ENCODE assay signal across 14 cellular contexts in the genomic region with DNA sequence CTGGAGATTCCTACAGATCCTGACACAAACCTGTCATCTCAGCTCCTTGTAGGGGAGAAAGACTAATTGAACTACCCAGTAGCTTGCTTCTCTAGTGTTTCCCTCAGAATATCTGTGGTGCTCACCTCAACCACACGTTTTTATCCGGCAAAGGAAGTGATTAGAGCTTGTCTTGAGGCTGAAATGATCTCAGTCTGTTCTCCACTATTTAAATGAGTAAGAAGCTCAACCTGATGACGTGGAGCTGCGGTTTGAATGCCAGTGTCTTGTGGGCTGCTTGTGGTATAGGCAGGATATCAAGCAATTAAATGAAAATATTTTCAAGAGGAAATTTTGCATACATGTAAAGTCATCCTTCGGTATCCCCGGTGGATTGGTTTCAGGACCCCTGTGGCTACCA.
A peak's percentile ranks its signal among the peaks of the same experiment; 100 is the strongest.
DNase-seq lines count a peak whose midpoint lies in the region; ATAC-seq and TF ChIP-seq lines count a peak whose summit lies in the region.
"Had no signal": no experiment of that assay in that cellular context is flagged by ENCODE, and none has a peak within 500 bp of the region (broad histone marks: within the 10 kb centered on the region; RNA-seq: fewer than 3 reads in every experiment).

No MANE protein-coding gene starts in this region.

- H3K27ac ChIP-seq in MM.1S (ENCODE audit: low read length): no peak overlapping the region
- H3K27ac ChIP-seq in Peyer's patch: no peak overlapping the region
- H3K27ac ChIP-seq: psoas muscle had no signal

- no peaks in the 10 kb centered on the region for H3K9me3 Mint-ChIP-seq in activated CD4-positive, alpha-beta memory T cell treated with anti-CD3 and anti-CD28 coated beads, Interleukin-2, amount 10 ng/mL, durations not matched to agents 7 days and 5 days
- H3K9me3 Mint-ChIP-seq in stimulated activated effector memory CD8-positive, alpha-beta T cell treated with anti-CD3 and anti-CD28 coated beads, Interleukin-12 subunit alpha, Interleukin-12 subunit beta, amount 100 ng/mL, for 72 hours: peaks cover 3% of the 10 kb centered on the region
- H3K9me3 Mint-ChIP-seq: dendritic cell treated with granulocyte-macrophage colony-stimulating factor and Interleukin-4, amounts not matched to agents 40 ng/mL and 50 ng/mL, for 4 days; stimulated activated naive CD8-positive, alpha-beta T cell treated with anti-CD3 and anti-CD28 coated beads, Interleukin-15, Interleukin-2, amounts not matched to agents 100 ng/mL and 50 ng/mL, for 24 hours; T-helper 2 cell treated with Interferon-gamma antibody and Interleukin-4, amounts not matched to agents 5 μg/mL and 100 μg/mL, for 36 hours had no signal

- no peak overlapping the region for H2AFZ ChIP-seq in MM.1S (ENCODE audit: low read length)

- no peaks in the 10 kb centered on the region for H3K27me3 Mint-ChIP-seq in activated CD4-positive, alpha-beta memory T cell treated with anti-CD3 and anti-CD28 coated beads, Interleukin-2, amount 10 ng/mL, durations not matched to agents 7 days and 5 days
- H3K27me3 Mint-ChIP-seq: dendritic cell treated with granulocyte-macrophage colony-stimulating factor and Interleukin-4, amounts not matched to agents 40 ng/mL and 50 ng/mL, for 4 days; stimulated activated naive CD8-positive, alpha-beta T cell treated with anti-CD3 and anti-CD28 coated beads, Interleukin-15, Interleukin-2, amounts not matched to agents 100 ng/mL and 50 ng/mL, for 24 hours had no signal

- CTCF ChIA-PET in activated CD4-positive, alpha-beta memory T cell treated with anti-CD3 and anti-CD28 coated beads, Interleukin-2, amount 10 ng/mL, durations not matched to agents 7 days and 5 days (lab: Charles Lee): no interaction called here

- no peak overlapping the region for H3K4me3 Mint-ChIP-seq in activated CD4-positive, alpha-beta memory T cell treated with anti-CD3 and anti-CD28 coated beads, Interleukin-2, amount 10 ng/mL, durations not matched to agents 7 days and 5 days
- no peak overlapping the region for H3K4me3 Mint-ChIP-seq in stimulated activated effector memory CD8-positive, alpha-beta T cell treated with anti-CD3 and anti-CD28 coated beads, Interleukin-12 subunit alpha, Interleukin-12 subunit beta, amount 100 ng/mL, for 72 hours
- H3K4me3 Mint-ChIP-seq: dendritic cell treated with granulocyte-macrophage colony-stimulating factor and Interleukin-4, amounts not matched to agents 40 ng/mL and 50 ng/mL, for 4 days; stimulated activated naive CD8-positive, alpha-beta T cell treated with anti-CD3 and anti-CD28 coated beads, Interleukin-15, Interleukin-2, amounts not matched to agents 100 ng/mL and 50 ng/mL, for 24 hours; T-helper 2 cell treated with Interferon-gamma antibody and Interleukin-4, amounts not matched to agents 5 μg/mL and 100 μg/mL, for 36 hours had no signal

- no peak overlapping the region for H3K27ac Mint-ChIP-seq in activated CD4-positive, alpha-beta memory T cell treated with anti-CD3 and anti-CD28 coated beads, Interleukin-2, amount 10 ng/mL, durations not matched to agents 7 days and 5 days
- H3K27ac Mint-ChIP-seq in stimulated activated effector memory CD8-positive, alpha-beta T cell treated with anti-CD3 and anti-CD28 coated beads, Interleukin-12 subunit alpha, Interleukin-12 subunit beta, amount 100 ng/mL, for 72 hours: no peak overlapping the region
- H3K27ac Mint-ChIP-seq: dendritic cell treated with granulocyte-macrophage colony-stimulating factor and Interleukin-4, amounts not matched to agents 40 ng/mL and 50 ng/mL, for 4 days; stimulated activated naive CD8-positive, alpha-beta T cell treated with anti-CD3 and anti-CD28 coated beads, Interleukin-15, Interleukin-2, amounts not matched to agents 100 ng/mL and 50 ng/mL, for 24 hours; T-helper 2 cell treated with Interferon-gamma antibody and Interleukin-4, amounts not matched to agents 5 μg/mL and 100 μg/mL, for 36 hours had no signal

- H3K4me1 ChIP-seq in MM.1S (ENCODE audit: low read length): no peaks in the 10 kb centered on the region
- H3K4me1 ChIP-seq in Peyer's patch: no peaks in the 10 kb centered on the region
- H3K4me1 ChIP-seq: psoas muscle had no signal

- H3F3A ChIP-seq in MM.1S (ENCODE audit: insufficient read depth, low read length): no peaks in the 10 kb centered on the region

- no peaks in the 10 kb centered on the region for H4K20me1 ChIP-seq in MM.1S (ENCODE audit: insufficient read depth, low read length)

- peak; percentile 18 for DNase-seq in activated naive CD4-positive, alpha-beta T cell treated with Interleukin-2 at 50 U/mL for 16 hours
- no peak for DNase-seq in activated naive CD4-positive, alpha-beta T cell (lab: John Stamatoyannopoulos, UW)
- DNase-seq in MM.1S (peak; percentile 38), Peyer's patch (no peak)
- DNase-seq in activated CD4-positive, alpha-beta memory T cell treated with anti-CD3 and anti-CD28 coated beads, Interleukin-2, amount 10 ng/mL, durations not matched to agents 7 days and 5 days: peak; percentile 33
- DNase-seq in stimulated activated effector memory CD8-positive, alpha-beta T cell treated with anti-CD3 and anti-CD28 coated beads, Interleukin-12 subunit alpha, Interleukin-12 subunit beta, amount 100 ng/mL, for 72 hours (ENCODE audit: low spot score in 2 of 2): no peak
- DNase-seq: DMS79, NCI-H2029, psoas muscle had no signal

- no peaks in the 10 kb centered on the region for H3K36me3 ChIP-seq in MM.1S (replicated peaks; ENCODE audit: insufficient read depth, low read length)
- no peaks in the 10 kb centered on the region for H3K36me3 ChIP-seq in Peyer's patch

- H3K4me3 ChIP-seq in MM.1S (ENCODE audit: low read length) (no peak overlapping the region), Peyer's patch (no peak overlapping the region)
- H3K4me3 ChIP-seq: psoas muscle had no signal

- H3K4me2 ChIP-seq in MM.1S (ENCODE audit: low read depth, low read length): no peak overlapping the region

- H3K4me1 Mint-ChIP-seq in activated CD4-positive, alpha-beta memory T cell treated with anti-CD3 and anti-CD28 coated beads, Interleukin-2, amount 10 ng/mL, durations not matched to agents 7 days and 5 days: no peaks in the 10 kb centered on the region
- no peaks in the 10 kb centered on the region for H3K4me1 Mint-ChIP-seq in stimulated activated effector memory CD8-positive, alpha-beta T cell treated with anti-CD3 and anti-CD28 coated beads, Interleukin-12 subunit alpha, Interleukin-12 subunit beta, amount 100 ng/mL, for 72 hours

- H3K9ac ChIP-seq in MM.1S (ENCODE audit: low read length): no peak overlapping the region

- H3K27me3 ChIP-seq in MM.1S (replicated peaks; ENCODE audit: insufficient read depth, low read length): no peaks in the 10 kb centered on the region
- H3K27me3 ChIP-seq in Peyer's patch: no peaks in the 10 kb centered on the region

- TF ChIP-seq POLR2A in GM18505 (IDR thresholded peaks at IDR 0.05; ENCODE audit: borderline replicate concordance, extremely low read depth, insufficient read depth, insufficient read length) (no peak), Peyer's patch (IDR thresholded peaks at IDR 0.05) (no peak)

- POLR2A ChIA-PET in activated CD4-positive, alpha-beta memory T cell treated with anti-CD3 and anti-CD28 coated beads, Interleukin-2, amount 10 ng/mL, durations not matched to agents 7 days and 5 days (lab: Charles Lee): no interaction called here

- TF ChIP-seq CTCF in MM.1S (IDR thresholded peaks at IDR 0.05; ENCODE audit: low read length): no peak
- no peak for TF ChIP-seq CTCF in Peyer's patch (IDR thresholded peaks at IDR 0.05)

- no peaks in the 10 kb centered on the region; the same call in 1 of the 2 replicates for H3K9me2 ChIP-seq in MM.1S (replicated peaks; ENCODE audit: insufficient read depth, low read length)

- H3K79me2 ChIP-seq in MM.1S (ENCODE audit: low read length): no peaks in the 10 kb centered on the region

- H3K36me3 Mint-ChIP-seq in activated CD4-positive, alpha-beta memory T cell treated with anti-CD3 and anti-CD28 coated beads, Interleukin-2, amount 10 ng/mL, durations not matched to agents 7 days and 5 days (ENCODE audit: low read depth): no peaks in the 10 kb centered on the region
- no peaks in the 10 kb centered on the region for H3K36me3 Mint-ChIP-seq in stimulated activated effector memory CD8-positive, alpha-beta T cell treated with anti-CD3 and anti-CD28 coated beads, Interleukin-12 subunit alpha, Interleukin-12 subunit beta, amount 100 ng/mL, for 72 hours

- H3K9me3 ChIP-seq in MM.1S (replicated peaks; ENCODE audit: insufficient read depth, low read length) (no peaks in the 10 kb centered on the region), Peyer's patch (no peaks in the 10 kb centered on the region)
- H3K9me3 ChIP-seq: psoas muscle had no signal

- ATAC-seq in stimulated activated effector memory CD8-positive, alpha-beta T cell treated with anti-CD3 and anti-CD28 coated beads, Interleukin-12 subunit alpha, Interleukin-12 subunit beta, amount 100 ng/mL, for 72 hours: peak; percentile 65
- ATAC-seq in GM18907 (IDR thresholded peaks at IDR 0.05; ENCODE audit: unreplicated experiment) (no peak), GM18505 (IDR thresholded peaks at IDR 0.05; ENCODE audit: unreplicated experiment) (no peak)
- ATAC-seq: psoas muscle had no signal

Comparison
In these comparisons a context has a peak if more than half of its experiments do, and no peak if none do; other contexts are left out.
1. DNase-seq: peak in activated naive CD4-positive, alpha-beta T cell treated with Interleukin-2 at 50 U/mL for 16 hours (single experiment), MM.1S (single experiment) and activated CD4-positive, alpha-beta memory T cell treated with anti-CD3 and anti-CD28 coated beads, Interleukin-2, amount 10 ng/mL, durations not matched to agents 7 days and 5 days (single experiment); none in activated naive CD4-positive, alpha-beta T cell (0 of 4), stimulated activated effector memory CD8-positive, alpha-beta T cell treated with anti-CD3 and anti-CD28 coated beads, Interleukin-12 subunit alpha, Interleukin-12 subunit beta, amount 100 ng/mL, for 72 hours (0 of 2) and Peyer's patch (0 of 3).